In genomic region chr10:79025113-79025832, GRCh38 we compare ENCODE assay signal across 11 cellular contexts. TPM values are rescaled to one million over a fixed set of nuclear protein-coding genes. Genes with fewer than 3 reads are reported as not detected.
DNase-seq lines count a peak whose midpoint lies in the region; ATAC-seq lines count a peak whose summit lies in the region.
"Had no signal": no experiment of that assay in that cellular context is flagged by ENCODE, and none has a peak within 500 bp of the region (broad histone marks: within the 10 kb centered on the region; RNA-seq: fewer than 3 reads in every experiment).

No MANE protein-coding gene starts in this region.

- no peaks in the 10 kb centered on the region for H3K9me3 Mint-ChIP-seq in activated naive CD8-positive, alpha-beta T cell (ENCODE audit: low read depth)

- peak overlapping the region; percentile 11 for H3K27ac ChIP-seq in temporal lobe (ENCODE audit: low read depth, low read length)
- H3K27ac ChIP-seq: BLaER1, ovary had no signal

- DNase-seq in activated effector memory CD4-positive, alpha-beta T cell treated with anti-CD3 and anti-CD28 coated beads, Interleukin-2, amount 50 U/mL, for 16 hours = peak; percentile 63
- DNase-seq in activated effector memory CD4-positive, alpha-beta T cell treated with Interleukin-2 at 50 U/mL for 16 hours = no peak
- peak; percentile 57 for DNase-seq in mucosa of gallbladder (ENCODE audit: low spot score)
- DNase-seq in GDM1 (lab: John Stamatoyannopoulos, UW) = no peak
- no peak for DNase-seq in GM19238 (ENCODE audit: insufficient read length, low spot score)
- DNase-seq: transverse colon had no signal

- H3K4me1 Mint-ChIP-seq in activated naive CD8-positive, alpha-beta T cell (ENCODE audit: low read depth) = peaks cover 44% of the 10 kb centered on the region

- no peak for ATAC-seq in GM18861 (IDR thresholded peaks at IDR 0.05; ENCODE audit: unreplicated experiment)

- no peaks in the 10 kb centered on the region for H3K36me3 Mint-ChIP-seq in activated naive CD8-positive, alpha-beta T cell

- peak overlapping the region; percentile 58 for H3K4me3 Mint-ChIP-seq in activated naive CD8-positive, alpha-beta T cell

- no peaks in the 10 kb centered on the region for H3K27me3 Mint-ChIP-seq in activated naive CD8-positive, alpha-beta T cell

- peak overlapping the region; percentile 3 for H3K27ac Mint-ChIP-seq in activated naive CD8-positive, alpha-beta T cell

RNA-seq across cellular contexts. Expression of gene ZMIZ1, which starts 43.5 kb away (rescaled TPM):
- 107 TPM for total RNA-seq in mucosa of gallbladder
- 52.1 TPM for total RNA-seq in temporal lobe

Comparison
In these comparisons a context has a peak if more than half of its experiments do, and no peak if none do; other contexts are left out.
1. DNase-seq: peak in activated effector memory CD4-positive, alpha-beta T cell treated with anti-CD3 and anti-CD28 coated beads, Interleukin-2, amount 50 U/mL, for 16 hours (single experiment) and mucosa of gallbladder (single experiment); none in activated effector memory CD4-positive, alpha-beta T cell treated with Interleukin-2 at 50 U/mL for 16 hours (single experiment), GDM1 (single experiment) and GM19238 (single experiment).